In the genomic region with DNA sequence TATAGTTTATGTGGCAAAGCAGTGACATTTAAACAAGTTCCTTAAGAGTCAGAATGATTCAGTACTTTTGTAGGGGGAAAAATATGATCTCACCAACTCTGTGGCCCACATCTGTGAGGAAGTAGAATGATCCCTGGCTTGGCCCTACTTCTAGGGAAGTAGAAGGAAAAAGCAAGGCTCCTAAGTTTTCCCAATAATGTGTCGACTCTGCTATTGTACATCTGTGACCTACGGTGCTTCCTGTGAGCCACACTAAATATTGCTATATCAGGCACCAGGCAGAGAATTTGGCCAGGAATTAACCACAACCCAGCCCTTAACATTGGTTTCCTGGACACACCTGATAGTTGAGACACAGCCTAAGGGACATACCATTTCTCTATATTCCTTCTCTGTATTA, we compare ENCODE assay signal across 21 cellular contexts. TPM values are rescaled to one million over a fixed set of nuclear protein-coding genes. Genes with fewer than 3 reads are reported as not detected.
DNase-seq lines count a peak whose midpoint lies in the region; ATAC-seq and TF ChIP-seq lines count a peak whose summit lies in the region.
"Had no signal": no experiment of that assay in that cellular context is flagged by ENCODE, and none has a peak within 500 bp of the region (broad histone marks: within the 10 kb centered on the region; RNA-seq: fewer than 3 reads in every experiment).

No MANE protein-coding gene starts in this region.

- no peaks in the 10 kb centered on the region for H4K20me1 ChIP-seq in BLaER1

- no peaks in the 10 kb centered on the region for H3K27me3 Mint-ChIP-seq in chondrocyte (ENCODE audit: low read depth)

- peaks cover 53% of the 10 kb centered on the region for H3K4me1 ChIP-seq in BLaER1
- H3K4me1 ChIP-seq: colonic mucosa had no signal

- no peak for ATAC-seq in HG03460 (IDR thresholded peaks at IDR 0.05; ENCODE audit: unreplicated experiment)

- H3K9me3 Mint-ChIP-seq in chondrocyte (ENCODE audit: low read depth) = no peaks in the 10 kb centered on the region
- H3K9me3 Mint-ChIP-seq: activated naive CD4-positive, alpha-beta T cell treated with anti-CD3 and anti-CD28 coated beads for 36 hours; CD8-positive, alpha-beta memory T cell; H9 had no signal

- 0 out of 2 replicates have a peak overlapping the region, but pooled peaks have one; percentile 1 for H3K4me2 ChIP-seq in BLaER1

- H3K9ac ChIP-seq in BLaER1 = no peak overlapping the region

- no peaks in the 10 kb centered on the region for H3K36me3 ChIP-seq in BLaER1
- H3K36me3 ChIP-seq: ascending aorta, colonic mucosa had no signal

- H3K9me3 ChIP-seq in BLaER1 = peaks cover 29% of the 10 kb centered on the region
- H3K9me3 ChIP-seq: ascending aorta, colonic mucosa had no signal

- no peak overlapping the region for H3K4me3 Mint-ChIP-seq in chondrocyte (ENCODE audit: unreplicated experiment)
- H3K4me3 Mint-ChIP-seq: activated naive CD4-positive, alpha-beta T cell treated with anti-CD3 and anti-CD28 coated beads for 36 hours; CD8-positive, alpha-beta memory T cell; H9; stimulated activated naive CD8-positive, alpha-beta T cell treated with anti-CD3 and anti-CD28 coated beads, Interleukin-15, Interleukin-2, amounts not matched to agents 100 ng/mL and 50 ng/mL, for 24 hours had no signal

- H3K36me3 Mint-ChIP-seq in chondrocyte (ENCODE audit: low read depth) = no peaks in the 10 kb centered on the region
- H3K36me3 Mint-ChIP-seq: CD8-positive, alpha-beta memory T cell had no signal

- TF ChIP-seq CTCF in chondrocyte (IDR thresholded peaks at IDR 0.05) = no peak

- H3K27me3 ChIP-seq in BLaER1 = no peaks in the 10 kb centered on the region
- H3K27me3 ChIP-seq: ascending aorta, colonic mucosa had no signal

- DNase-seq in HT1080 (ENCODE audit: low read depth) (peak; percentile 25), chondrocyte (ENCODE audit: low spot score) (no peak), kidney tubule cell (ENCODE audit: low spot score) (peak; percentile 45), middle frontal gyrus (ENCODE audit: extremely low spot score, low spot score) (no peak), nucleus accumbens (lab: John Stamatoyannopoulos, UW) (no peak)
- no peak for DNase-seq in activated T-cell treated with anti-CD3 and anti-CD28 coated beads, Interleukin-2, amount 50 U/mL, for 1 hour
- DNase-seq: activated naive CD4-positive, alpha-beta T cell treated with anti-CD3 and anti-CD28 coated beads for 36 hours; activated T-cell treated with anti-CD3 and anti-CD28 coated beads for 4 hours; CD8-positive, alpha-beta memory T cell; colonic mucosa; H9; NCI-H1930; NCI-H446; NK-92 treated with Interleukin-12 subunit alpha and Interleukin-12 subunit beta, amount 100 ng/mL, for 24 hours; right cardiac atrium had no signal

- H3K4me1 Mint-ChIP-seq in chondrocyte (ENCODE audit: low read depth) = peaks cover 84% of the 10 kb centered on the region

- peak overlapping the region; percentile 82 for H3K27ac Mint-ChIP-seq in chondrocyte (ENCODE audit: unreplicated experiment)
- H3K27ac Mint-ChIP-seq: activated naive CD4-positive, alpha-beta T cell treated with anti-CD3 and anti-CD28 coated beads for 36 hours; H9; stimulated activated naive CD8-positive, alpha-beta T cell treated with anti-CD3 and anti-CD28 coated beads, Interleukin-15, Interleukin-2, amounts not matched to agents 100 ng/mL and 50 ng/mL, for 24 hours had no signal

- no peak overlapping the region for H3K4me3 ChIP-seq in BLaER1
- H3K4me3 ChIP-seq: ascending aorta, colonic mucosa had no signal

- H3K27ac ChIP-seq in BLaER1 = no peak overlapping the region
- H3K27ac ChIP-seq: ascending aorta, colonic mucosa, HL-60, RWPE1 had no signal

RNA-seq across cellular contexts. Expression of gene NID2, which starts 9.2 kb away (rescaled TPM):
- 1.6 and 2.2 TPM in 2 replicates for total RNA-seq in HT1080 (2014; rRNA removed; shearing (Covaris generic))
- 1.6 and 2.3 TPM in 2 replicates for polyA plus RNA-seq in HT1080 (2015; cell fraction: cytosol; rRNA removed)
- polyA plus RNA-seq in HT1080 (2015; cell fraction: nucleus; rRNA removed) = 10.5 and 11.5 TPM in 2 replicates
- total RNA-seq in chondrocyte = 49.4 to 67.8 TPM (median 51.6 TPM) in 3 replicates
- total RNA-seq: activated naive CD4-positive, alpha-beta T cell treated with anti-CD3 and anti-CD28 coated beads for 36 hours; CD8-positive, alpha-beta memory T cell had no signal

Comparison
In these comparisons a context has a peak if more than half of its experiments do, and no peak if none do; other contexts are left out.
1. DNase-seq: peak in HT1080 (single experiment) and kidney tubule cell (single experiment); none in chondrocyte (single experiment), middle frontal gyrus (single experiment), activated T-cell treated with anti-CD3 and anti-CD28 coated beads, Interleukin-2, amount 50 U/mL, for 1 hour (single experiment) and nucleus accumbens (0 of 56).
2. RNA of gene NID2, which starts 9.2 kb away (total RNA-seq): 49.4 to 67.8 TPM in chondrocyte; 1.6 to 2.2 TPM in HT1080; every median in the first group is over 10 times any median in the second.